Comparison of ENCODE assay signal across 2 cellular contexts in genomic region chr2:46888421-46888952, GRCh38.
TF ChIP-seq lines count a peak whose summit lies in the region.

No MANE protein-coding gene starts in this region.

TF ChIP-seq in endothelial cell of umbilical vein, 7 proteins besides CTCF, POLR2A, EP300 and RAD21:
- TF ChIP-seq JUN (IDR thresholded peaks at IDR 0.05; ENCODE audit: borderline replicate concordance, insufficient read depth, insufficient read length, low read depth) (no peak), MAX (IDR thresholded peaks at IDR 0.05; ENCODE audit: insufficient read depth, insufficient read length) (no peak), FOS (IDR thresholded peaks at IDR 0.05; ENCODE audit: borderline replicate concordance, insufficient read depth, low read length) (no peak), EZH2 (IDR thresholded peaks at IDR 0.05; ENCODE audit: borderline replicate concordance, low read depth, low read length, severe bottlenecking) (no peak), POLR2AphosphoS5 (IDR thresholded peaks at IDR 0.05; ENCODE audit: insufficient read depth, low read depth, low read length) (no peak), MYC (IDR thresholded peaks at IDR 0.05; ENCODE audit: low read depth, low read length) (no peak), GATA2 (IDR thresholded peaks at IDR 0.05; ENCODE audit: insufficient read depth, insufficient read length, low read depth, low read length) (no peak)
TF ChIP-seq in endothelial cell of umbilical vein: peak in this region for 0.

TF ChIP-seq in neural cell, 6 proteins besides CTCF, POLR2A, EP300 and RAD21:
- TF ChIP-seq MXI1 (conservative IDR thresholded peaks at IDR 0.05; ENCODE audit: poor library complexity, severe bottlenecking): no peak
- TF ChIP-seq TAF1 (IDR thresholded peaks at IDR 0.05; ENCODE audit: low read depth): no peak
- TF ChIP-seq EZH2 (IDR thresholded peaks at IDR 0.05; ENCODE audit: borderline replicate concordance, insufficient read depth, low read length, poor library complexity, severe bottlenecking): no peak
- no peak for TF ChIP-seq REST (IDR thresholded peaks at IDR 0.05; ENCODE audit: borderline replicate concordance)
- TF ChIP-seq POLR2AphosphoS5 (IDR thresholded peaks at IDR 0.05): no peak
- TF ChIP-seq SMC3 (conservative IDR thresholded peaks at IDR 0.05; ENCODE audit: poor library complexity): no peak
